8 cellular contexts compared by ENCODE assay signal in genomic region chrX:16856076-16856404, GRCh38. TPM values are rescaled to one million over a fixed set of nuclear protein-coding genes. Genes with fewer than 3 reads are reported as not detected.
DNase-seq lines count a peak whose midpoint lies in the region; ATAC-seq and TF ChIP-seq lines count a peak whose summit lies in the region.
"Not testable (repeated sequence)": the region's sequence is repeated elsewhere in the genome, so short reads cannot be mapped to it uniquely, and the experiment has no call there.

No MANE protein-coding gene starts in this region.

- peak overlapping the region; percentile 2 for H3K4me3 Mint-ChIP-seq in activated naive CD8-positive, alpha-beta T cell treated with anti-CD3 and anti-CD28 coated beads, Interleukin-2, amount 50 U/mL, for 24 hours
- not testable (repeated sequence) for H3K4me3 Mint-ChIP-seq in stimulated activated effector memory CD8-positive, alpha-beta T cell treated with anti-CD3 and anti-CD28 coated beads, Interleukin-12 subunit alpha, Interleukin-12 subunit beta, amount 100 ng/mL, for 72 hours

- not testable (repeated sequence) for H3K27ac ChIP-seq in foreskin keratinocyte

- peaks cover 63% of the 10 kb centered on the region for H3K36me3 Mint-ChIP-seq in activated naive CD8-positive, alpha-beta T cell treated with anti-CD3 and anti-CD28 coated beads, Interleukin-2, amount 50 U/mL, for 24 hours (ENCODE audit: low read depth)
- H3K36me3 Mint-ChIP-seq in stimulated activated effector memory CD8-positive, alpha-beta T cell treated with anti-CD3 and anti-CD28 coated beads, Interleukin-12 subunit alpha, Interleukin-12 subunit beta, amount 100 ng/mL, for 72 hours, result peaks cover 98% of the 10 kb centered on the region

- H3K4me1 ChIP-seq in foreskin keratinocyte, result not testable (repeated sequence)

- ATAC-seq in GM21529 (IDR thresholded peaks at IDR 0.05; ENCODE audit: unreplicated experiment), result peak; percentile 57
- peak; percentile 36 for ATAC-seq in HG03442 (IDR thresholded peaks at IDR 0.05; ENCODE audit: unreplicated experiment)
- ATAC-seq in activated naive CD8-positive, alpha-beta T cell treated with anti-CD3 and anti-CD28 coated beads, Interleukin-2, amount 50 U/mL, for 24 hours, result peak; percentile 55
- peak; percentile 58 for ATAC-seq in foreskin keratinocyte
- ATAC-seq in stimulated activated effector memory CD8-positive, alpha-beta T cell treated with anti-CD3 and anti-CD28 coated beads, Interleukin-12 subunit alpha, Interleukin-12 subunit beta, amount 100 ng/mL, for 72 hours, result peak; percentile 78

- not testable (repeated sequence) for H3K27me3 ChIP-seq in foreskin keratinocyte

- H3K27ac Mint-ChIP-seq in activated naive CD8-positive, alpha-beta T cell treated with anti-CD3 and anti-CD28 coated beads, Interleukin-2, amount 50 U/mL, for 24 hours, result peak overlapping the region; percentile 68
- H3K27ac Mint-ChIP-seq in stimulated activated effector memory CD8-positive, alpha-beta T cell treated with anti-CD3 and anti-CD28 coated beads, Interleukin-12 subunit alpha, Interleukin-12 subunit beta, amount 100 ng/mL, for 72 hours, result peak overlapping the region; percentile 56

- peak; percentile 59 for DNase-seq in Daoy (ENCODE audit: low read depth)
- DNase-seq in NOMO-1 treated with DMSO at 0.1 percent for 48 hours (lab: John Stamatoyannopoulos, UW; ENCODE audit: unreplicated experiment), result peak; percentile 30
- DNase-seq in activated CD4-positive, alpha-beta T cell treated with anti-CD3 and anti-CD28 coated beads for 48 hours, result peak; percentile 50
- peak; percentile 26 for DNase-seq in activated naive CD8-positive, alpha-beta T cell treated with anti-CD3 and anti-CD28 coated beads, Interleukin-2, amount 50 U/mL, for 24 hours
- DNase-seq in foreskin keratinocyte, result peak in 1 of 2 donors; percentile 65
- DNase-seq in stimulated activated effector memory CD8-positive, alpha-beta T cell treated with anti-CD3 and anti-CD28 coated beads, Interleukin-12 subunit alpha, Interleukin-12 subunit beta, amount 100 ng/mL, for 72 hours (ENCODE audit: low spot score in 2 of 2), result peak in 1 of 2 donors; percentile 3

- not testable (repeated sequence) for TF ChIP-seq CTCF in foreskin keratinocyte (conservative IDR thresholded peaks at IDR 0.05)

- H3K4me1 Mint-ChIP-seq in activated naive CD8-positive, alpha-beta T cell treated with anti-CD3 and anti-CD28 coated beads, Interleukin-2, amount 50 U/mL, for 24 hours, result peaks cover 71% of the 10 kb centered on the region
- peaks cover 36% of the 10 kb centered on the region for H3K4me1 Mint-ChIP-seq in stimulated activated effector memory CD8-positive, alpha-beta T cell treated with anti-CD3 and anti-CD28 coated beads, Interleukin-12 subunit alpha, Interleukin-12 subunit beta, amount 100 ng/mL, for 72 hours

- not testable (repeated sequence) for H3K27me3 Mint-ChIP-seq in activated naive CD8-positive, alpha-beta T cell treated with anti-CD3 and anti-CD28 coated beads, Interleukin-2, amount 50 U/mL, for 24 hours

- not testable (repeated sequence) for H3K9me3 Mint-ChIP-seq in activated naive CD8-positive, alpha-beta T cell treated with anti-CD3 and anti-CD28 coated beads, Interleukin-2, amount 50 U/mL, for 24 hours; stimulated activated effector memory CD8-positive, alpha-beta T cell treated with anti-CD3 and anti-CD28 coated beads, Interleukin-12 subunit alpha, Interleukin-12 subunit beta, amount 100 ng/mL, for 72 hours

RNA-seq across cellular contexts. Expression of gene RBBP7, which starts 14.1 kb away (rescaled TPM):
- total RNA-seq in Daoy (2014; rRNA removed; shearing (Covaris generic)), result 100 and 103 TPM in 2 replicates
- 141 and 150 TPM in 2 replicates for total RNA-seq in foreskin keratinocyte
- 149 and 169 TPM in 2 replicates for polyA plus RNA-seq in foreskin keratinocyte
